In the genomic region with DNA sequence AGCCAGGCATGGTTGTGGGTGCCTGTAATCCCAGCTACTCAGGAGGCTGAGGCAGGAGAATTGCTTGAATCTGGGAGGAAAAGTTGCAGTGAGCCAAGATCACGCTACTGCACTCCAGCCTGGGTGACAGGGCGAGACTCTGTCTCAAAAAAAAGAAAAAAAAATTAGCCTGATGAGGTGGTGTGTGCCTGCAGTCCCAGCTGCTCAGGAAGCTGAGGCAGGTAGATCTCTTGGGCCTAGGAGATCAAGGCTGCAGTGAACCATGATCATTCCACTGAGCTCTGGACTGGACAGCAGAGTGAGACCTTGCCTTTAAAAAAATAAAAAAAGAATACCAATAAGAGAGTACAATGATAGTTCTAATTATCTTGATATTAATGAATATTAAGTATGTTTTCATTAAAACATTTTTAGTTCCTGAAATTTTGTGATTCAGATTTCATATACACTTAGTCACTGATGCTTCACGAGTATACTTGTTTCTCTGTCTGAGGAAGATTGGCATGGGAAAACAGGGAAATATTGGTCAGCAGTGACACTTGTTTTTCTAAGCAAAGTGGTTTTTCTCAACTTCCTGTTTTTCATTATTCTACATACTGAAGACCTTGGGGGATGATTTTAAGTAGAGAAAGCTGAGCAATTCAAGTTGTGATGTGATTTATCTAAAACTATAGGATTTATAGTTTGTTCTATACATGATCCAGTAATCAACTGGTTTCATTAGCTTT, we compare ENCODE assay signal across 8 cellular contexts.
DNase-seq lines count a peak whose midpoint lies in the region; ATAC-seq, FAIRE-seq and TF ChIP-seq lines count a peak whose summit lies in the region.

No MANE protein-coding gene starts in this region.

- no peak overlapping the region for H3K4me3 ChIP-seq in CD8-positive, alpha-beta memory T cell (ENCODE audit: low read length)
- no peak overlapping the region for H3K4me3 ChIP-seq in bronchial epithelial cell (ENCODE audit: low read depth, low read length)
- no peak overlapping the region for H3K4me3 ChIP-seq in mucosa of descending colon

- peak overlapping the region; percentile 54 to 88 (median 80) for H3K4me3 Mint-ChIP-seq in CD8-positive, alpha-beta memory T cell

- peak overlapping the region; percentile 22 for H3K27ac ChIP-seq in CD8-positive, alpha-beta memory T cell (ENCODE audit: low read depth, low read length)

- H3K27ac Mint-ChIP-seq in CD8-positive, alpha-beta memory T cell: peak overlapping the region; percentile 86 to 98 (median 96)

- H3K4me1 Mint-ChIP-seq in CD8-positive, alpha-beta memory T cell: peaks cover 32 to 71% (median 56%) of the 10 kb centered on the region in 3 donors

- peak; percentile 21 for ATAC-seq in mucosa of descending colon
- ATAC-seq in HG02852 (IDR thresholded peaks at IDR 0.05; ENCODE audit: unreplicated experiment): no peak
- no peak for ATAC-seq in GM19467 (IDR thresholded peaks at IDR 0.05; ENCODE audit: unreplicated experiment)
- ATAC-seq in GM18511 (IDR thresholded peaks at IDR 0.05; ENCODE audit: unreplicated experiment): no peak
- ATAC-seq in HG03432 (IDR thresholded peaks at IDR 0.05; ENCODE audit: unreplicated experiment): no peak

- no peak for TF ChIP-seq CTCF in bronchial epithelial cell (IDR thresholded peaks at IDR 0.05; ENCODE audit: insufficient read depth, low read length, severe bottlenecking)
- TF ChIP-seq CTCF in mucosa of descending colon (IDR thresholded peaks at IDR 0.05): no peak

- peaks cover 0 to 11% (median 4%) of the 10 kb centered on the region in 3 donors for H3K36me3 Mint-ChIP-seq in CD8-positive, alpha-beta memory T cell

- POLR2A ChIA-PET in CD8-positive, alpha-beta memory T cell (lab: Charles Lee): interaction anchor here (1.1 to 1.2 kb wide), 3 partner anchors 38 to 77 kb away, joined by 3 to 4 read pairs (median 4); a partner anchor contains a TSS

- FAIRE-seq in bronchial epithelial cell (lab: Jason Lieb, UNC): no peak

- H3K9me3 ChIP-seq in CD8-positive, alpha-beta memory T cell (ENCODE audit: low read length): no peaks in the 10 kb centered on the region
- H3K9me3 ChIP-seq in mucosa of descending colon: no peaks in the 10 kb centered on the region

- H3K9me3 Mint-ChIP-seq in CD8-positive, alpha-beta memory T cell: no peaks in the 10 kb centered on the region

- no peaks in the 10 kb centered on the region for H3K27me3 Mint-ChIP-seq in CD8-positive, alpha-beta memory T cell

- H3K4me1 ChIP-seq in CD8-positive, alpha-beta memory T cell (ENCODE audit: insufficient read depth, low read length): peaks cover 16% of the 10 kb centered on the region
- H3K4me1 ChIP-seq in mucosa of descending colon (ENCODE audit: low read depth): no peaks in the 10 kb centered on the region

- H3K27me3 ChIP-seq in CD8-positive, alpha-beta memory T cell (ENCODE audit: insufficient read depth, low read length, poor library complexity, severe bottlenecking): no peaks in the 10 kb centered on the region
- no peaks in the 10 kb centered on the region for H3K27me3 ChIP-seq in bronchial epithelial cell (ENCODE audit: control insufficient read depth, insufficient read depth, low read length)

- H3K36me3 ChIP-seq in CD8-positive, alpha-beta memory T cell (ENCODE audit: insufficient read depth, low read length): no peaks in the 10 kb centered on the region
- H3K36me3 ChIP-seq in bronchial epithelial cell (ENCODE audit: control insufficient read depth, insufficient read depth, low read length) (no peaks in the 10 kb centered on the region), mucosa of descending colon (ENCODE audit: low read depth) (no peaks in the 10 kb centered on the region)

- CTCF ChIA-PET in CD8-positive, alpha-beta memory T cell (lab: Charles Lee): interaction anchor here (1.1 to 1.9 kb wide), 3 partner anchors 14 to 59 kb away, joined by 3 to 6 read pairs (median 5); no protein-coding TSS in a partner anchor

- DNase-seq in CD8-positive, alpha-beta memory T cell: peak in 1 of 5 donors; percentile 37
- DNase-seq in MV-4-11 (lab: John Stamatoyannopoulos, UW) (peak; percentile 71), bronchial epithelial cell (ENCODE audit: low read depth) (peak; percentile 88), mucosa of descending colon (no peak)

- intact Hi-C loops in mucosa of descending colon (cut with DNase I, micrococcal nuclease): no loop called here

Comparison
In these comparisons a context has a peak if more than half of its experiments do, and no peak if none do; other contexts are left out.
1. DNase-seq: peak in MV-4-11 (single experiment) and bronchial epithelial cell (single experiment); none in mucosa of descending colon (0 of 3).